ENCODE assay signal across 9 cellular contexts in genomic region chr5:67095346-67095871, GRCh38.
DNase-seq lines count a peak whose midpoint lies in the region; ATAC-seq, FAIRE-seq and TF ChIP-seq lines count a peak whose summit lies in the region.
"Had no signal": no experiment of that assay in that cellular context is flagged by ENCODE, and none has a peak within 500 bp of the region (broad histone marks: within the 10 kb centered on the region; RNA-seq: fewer than 3 reads in every experiment).

No MANE protein-coding gene starts in this region.

- ATAC-seq in HG02852 (IDR thresholded peaks at IDR 0.05; ENCODE audit: unreplicated experiment) = no peak
- ATAC-seq in naive thymus-derived CD8-positive, alpha-beta T cell = no peak
- ATAC-seq: HCT116 had no signal

- peak overlapping the region; percentile 60 for H3K4me3 ChIP-seq in GM23248
- peak overlapping the region in 2 of 4 donors; percentile 11 to 23 for H3K4me3 ChIP-seq in sigmoid colon

- no peaks in the 10 kb centered on the region for H3K79me2 ChIP-seq in GM23248 (ENCODE audit: insufficient read depth)

- H3K36me3 ChIP-seq in GM23248 (ENCODE audit: low read depth) (no peaks in the 10 kb centered on the region), sigmoid colon (peaks cover 0 to 2% (median 0%) of the 10 kb centered on the region in 4 donors)

- H3K9me2 ChIP-seq in GM23248 (ENCODE audit: insufficient read depth) = no peaks in the 10 kb centered on the region

- TF ChIP-seq POLR2A in sigmoid colon (IDR thresholded peaks at IDR 0.05) = no peak

- intact Hi-C loops in sigmoid colon (cut with DNase I) = loop anchor here (2.0 kb wide), 1 partner anchor 91 kb away; no protein-coding TSS in a partner anchor

- peaks cover 31% of the 10 kb centered on the region for H3K4me1 ChIP-seq in GM23248 (ENCODE audit: insufficient read depth)
- peaks cover 0 to 61% (median 30%) of the 10 kb centered on the region in 4 donors for H3K4me1 ChIP-seq in sigmoid colon

- H3K4me3 Mint-ChIP-seq in naive thymus-derived CD8-positive, alpha-beta T cell = no peak overlapping the region

- peak overlapping the region; percentile 79 for H2AFZ ChIP-seq in GM23248

- H3K9me3 ChIP-seq in GM23248 (ENCODE audit: low read depth) = no peaks in the 10 kb centered on the region
- H3K9me3 ChIP-seq in sigmoid colon = no peaks in the 10 kb centered on the region

- H4K20me1 ChIP-seq in GM23248 (ENCODE audit: insufficient read depth) = no peaks in the 10 kb centered on the region

- H3K4me1 Mint-ChIP-seq in naive thymus-derived CD8-positive, alpha-beta T cell = peaks cover 0 to 12% (median 1%) of the 10 kb centered on the region in 4 donors

- peak overlapping the region; percentile 64 for H3K9ac ChIP-seq in GM23248

- H3K27me3 Mint-ChIP-seq in naive thymus-derived CD8-positive, alpha-beta T cell = no peaks in the 10 kb centered on the region

- 8 to 13% methylated on average over 6 of the region's 6 CpGs for WGBS in GM23248 (ENCODE audit: low coverage in 1 of 2, low lambda C conversion rate in 2 of 2, missing lambda C conversion rate in 2 of 2), 2 experiments
- 5 to 38% methylated on average over 6 of the region's 6 CpGs for WGBS in sigmoid colon, 2 donors

- peaks cover 33% of the 10 kb centered on the region for H3F3A ChIP-seq in GM23248 (ENCODE audit: insufficient read depth)

- H3K27ac Mint-ChIP-seq in naive thymus-derived CD8-positive, alpha-beta T cell = peak overlapping the region in 1 of 10 donors; percentile 50

- H3K36me3 Mint-ChIP-seq in naive thymus-derived CD8-positive, alpha-beta T cell = peaks cover 0 to 45% (median 16%) of the 10 kb centered on the region in 3 donors

- DNase-seq in GM23248 = peak; percentile 69
- DNase-seq in caudate nucleus (lab: John Stamatoyannopoulos, UW) = peak in 24 of 61 donors; percentile 3 to 58 (median 12)
- peak; percentile 90 for DNase-seq in sigmoid colon
- DNase-seq in ACHN = no peak
- DNase-seq in naive thymus-derived CD8-positive, alpha-beta T cell = no peak
- DNase-seq in activated naive CD4-positive, alpha-beta T cell treated with anti-CD3 and anti-CD28 coated beads, Interleukin-2, amount 50 U/mL, for 16 hours = no peak

- peak overlapping the region; percentile 86 for H3K4me2 ChIP-seq in GM23248 (ENCODE audit: unreplicated experiment)

- TF ChIP-seq EP300 in sigmoid colon (IDR thresholded peaks at IDR 0.05) = no peak

- peak; percentile 97 for FAIRE-seq in islet of Langerhans (lab: Jason Lieb, UNC)

- H3K27ac ChIP-seq in GM23248 (peak overlapping the region; percentile 88), caudate nucleus (ENCODE audit: low read depth, low read length) (peak overlapping the region; percentile 60), sigmoid colon (peak overlapping the region; percentile 51 to 67 (median 61))

- no peak for TF ChIP-seq CTCF in sigmoid colon (IDR thresholded peaks at IDR 0.05)

- no peaks in the 10 kb centered on the region for H3K9me3 Mint-ChIP-seq in naive thymus-derived CD8-positive, alpha-beta T cell

- H3K27me3 ChIP-seq in GM23248 (replicated peaks; ENCODE audit: insufficient read depth) = no peaks in the 10 kb centered on the region
- H3K27me3 ChIP-seq in sigmoid colon = no peaks in the 10 kb centered on the region

- POLR2A ChIA-PET in naive thymus-derived CD8-positive, alpha-beta T cell (lab: Charles Lee) = no interaction called here

- in situ Hi-C loops in GM23248 (cut with MboI) (no loop called here), ACHN (cut with HindIII; ENCODE audit: low pct_ligation_motif_present, low pct_unique_long_range_greater_than_20kb, low sequenced_read_pairs) (no loop called here)

Comparison
In these comparisons a context has a peak if more than half of its experiments do, and no peak if none do; other contexts are left out.
1. DNase-seq: peak in GM23248 (single experiment) and sigmoid colon (single experiment); none in ACHN (single experiment), naive thymus-derived CD8-positive, alpha-beta T cell (0 of 10) and activated naive CD4-positive, alpha-beta T cell treated with anti-CD3 and anti-CD28 coated beads, Interleukin-2, amount 50 U/mL, for 16 hours (single experiment).
2. Peak in every context shown above with its lines, with median percentiles within 50 percentile points of each other: H3K27ac ChIP-seq.